In genomic region chr2:74006424-74006823, GRCh38 we compare ENCODE assay signal across 1 cellular context.
A peak's percentile ranks its signal among the peaks of the same experiment; 100 is the strongest.
TF ChIP-seq lines count a peak whose summit lies in the region.

No MANE protein-coding gene starts in this region.

TF ChIP-seq in H1, 55 proteins besides CTCF, POLR2A, EP300 and RAD21:
- TF ChIP-seq NRF1 (IDR thresholded peaks at IDR 0.05; ENCODE audit: low read depth, low read length) (no peak), BCL11A (IDR thresholded peaks at IDR 0.05; ENCODE audit: low read depth in 2 of 2, low read length in 2 of 2) (no peak), SIN3A (conservative IDR thresholded peaks at IDR 0.05 in 1 of 2, IDR thresholded peaks at IDR 0.05 in 1 of 2; ENCODE audit: low read depth in 1 of 2, low read length in 2 of 2) (no peak), JUND (IDR thresholded peaks at IDR 0.05; ENCODE audit: low read length) (peak; percentile 27; the same call in 1 of the 2 replicates), CHD7 (IDR thresholded peaks at IDR 0.05; ENCODE audit: insufficient replicate concordance, low read length) (no peak), EZH2 (IDR thresholded peaks at IDR 0.05; ENCODE audit: low read depth, low read length, severe bottlenecking) (no peak)
